Comparison of ENCODE assay signal across 7 cellular contexts in genomic region chr13:97720881-97721280, GRCh38.
"Had no signal": no experiment of that assay in that cellular context is flagged by ENCODE, and none has a peak within 500 bp of the region (broad histone marks: within the 10 kb centered on the region; RNA-seq: fewer than 3 reads in every experiment).

No MANE protein-coding gene starts in this region.

- H3K4me3 ChIP-seq: GM23248, K562 had no signal

- H2AFZ ChIP-seq: GM23248 had no signal

- DNase-seq: GM23248, GOT3, H7, HCEC 1CT, IMR-90, KG1 had no signal

- ATAC-seq: K562 had no signal

- H3K9ac ChIP-seq: GM23248 had no signal

- H3K27ac ChIP-seq: GM23248 had no signal
